ENCODE assay signal across 2 cellular contexts in genomic region chr16:11507991-11508390, GRCh38.
TF ChIP-seq lines count a peak whose summit lies in the region.

No MANE protein-coding gene starts in this region.

TF ChIP-seq in HepG2, 621 proteins besides CTCF, POLR2A, EP300 and RAD21 (continued from another document):
- TF ChIP-seq IRF9 (CRISPR knock-in tag; IDR thresholded peaks at IDR 0.05; ENCODE audit: borderline replicate concordance), result no peak
- no peak for TF ChIP-seq ATF6 (CRISPR knock-in tag; conservative IDR thresholded peaks at IDR 0.05)
- no peak for TF ChIP-seq TRIM24 (CRISPR knock-in tag; IDR thresholded peaks at IDR 0.05)
- TF ChIP-seq NFIC (IDR thresholded peaks at IDR 0.05; ENCODE audit: low read length), result no peak
- TF ChIP-seq ZMAT3 (CRISPR knock-in tag; conservative IDR thresholded peaks at IDR 0.05), result no peak
- TF ChIP-seq ZFP36L2 (CRISPR knock-in tag; IDR thresholded peaks at IDR 0.05), result no peak
- no peak for TF ChIP-seq THAP7 (CRISPR knock-in tag; IDR thresholded peaks at IDR 0.05)
- TF ChIP-seq BRCA1 (CRISPR knock-in tag; IDR thresholded peaks at IDR 0.05), result no peak
- TF ChIP-seq ZNF225 (CRISPR knock-in tag; IDR thresholded peaks at IDR 0.05), result no peak
- TF ChIP-seq ZNF276 (CRISPR knock-in tag; IDR thresholded peaks at IDR 0.05; ENCODE audit: low read depth), result no peak

TF ChIP-seq in SK-N-SH, 30 proteins besides CTCF, POLR2A, EP300 and RAD21 (continued from another document):
- TF ChIP-seq USF2 (IDR thresholded peaks at IDR 0.05; ENCODE audit: borderline replicate concordance, low read depth, low read length) (no peak), YY1 (IDR thresholded peaks at IDR 0.05; ENCODE audit: low read depth) (no peak), NFIC (IDR thresholded peaks at IDR 0.05; ENCODE audit: borderline replicate concordance) (no peak)
TF ChIP-seq in SK-N-SH: peak in this region for 0.
